1 cellular context compared by ENCODE assay signal in genomic region chr10:14700551-14700950, GRCh38.
TF ChIP-seq lines count a peak whose summit lies in the region.

No MANE protein-coding gene starts in this region.

TF ChIP-seq in GM23338, 12 proteins besides CTCF, POLR2A, EP300 and RAD21 (continued from another document):
- TF ChIP-seq REST (IDR thresholded peaks at IDR 0.05; ENCODE audit: unreplicated experiment) (no peak), CREB1 (CRISPR knock-in tag; IDR thresholded peaks at IDR 0.05; ENCODE audit: low read depth) (no peak), JUNB (IDR thresholded peaks at IDR 0.05; ENCODE audit: unreplicated experiment) (no peak)
